ENCODE assay signal across 8 cellular contexts in genomic region chr1:26692793-26693490, GRCh38. TPM values are rescaled to one million over a fixed set of nuclear protein-coding genes. Genes with fewer than 3 reads are reported as not detected.
DNase-seq lines count a peak whose midpoint lies in the region; ATAC-seq and TF ChIP-seq lines count a peak whose summit lies in the region.

No MANE protein-coding gene starts in this region.

- peak; percentile 63 for TF ChIP-seq POLR2A in GM18505 (IDR thresholded peaks at IDR 0.05; ENCODE audit: borderline replicate concordance, extremely low read depth, insufficient read depth, insufficient read length)

- no peaks in the 10 kb centered on the region for H3K27me3 ChIP-seq in left lung

- TF ChIP-seq CTCF in left lung (IDR thresholded peaks at IDR 0.05), result no peak

- ATAC-seq in GM18505 (IDR thresholded peaks at IDR 0.05; ENCODE audit: unreplicated experiment), result no peak
- peak; percentile 42 for ATAC-seq in HG03520 (IDR thresholded peaks at IDR 0.05; ENCODE audit: unreplicated experiment)
- peak; percentile 75 for ATAC-seq in left lung
- ATAC-seq in HG03521 (IDR thresholded peaks at IDR 0.05; ENCODE audit: unreplicated experiment), result no peak

- peak overlapping the region; percentile 94 to 95 for H3K27ac ChIP-seq in left lung

- peak overlapping the region; percentile 39 to 48 for H3K4me3 ChIP-seq in left lung

- intact Hi-C loops in left lung (cut with DNase I), result loop anchor here in 1 of 2 donors (10.0 kb wide), 1 partner anchor 92 kb away; the partner anchor contains the start of gene PIGV

- H3K36me3 ChIP-seq in left lung, result no peaks in the 10 kb centered on the region

- DNase-seq in NCI-H82 (lab: John Stamatoyannopoulos, UW) (peak; percentile 100), dermis microvascular lymphatic vessel endothelial cell (ENCODE audit: low read depth in 2 of 2) (peak; percentile 97 to 99), left lung (peak; percentile 93 to 94)
- peak; percentile 86 to 92 for DNase-seq in activated CD4-positive, alpha-beta T cell treated with anti-CD3 and anti-CD28 coated beads, Interleukin-2, amount 50 U/mL, for 48 hours
- DNase-seq in stimulated activated CD4-positive, alpha-beta T cell treated with anti-CD3 and anti-CD28 coated beads, Interleukin-2, amount 100 ng/mL, for 24 hours, result peak; percentile 85 to 89

- H3K4me1 ChIP-seq in left lung, result peaks cover 20 to 50% of the 10 kb centered on the region in 2 donors

- H3K9me3 ChIP-seq in left lung, result no peaks in the 10 kb centered on the region

RNA-seq across cellular contexts. Expression of gene ARID1A, which starts 2.9 kb away (rescaled TPM):
- 7.3 and 15.2 TPM in 2 replicates for total RNA-seq in dermis microvascular lymphatic vessel endothelial cell
- 10 to 100 TPM; 65.5 to 71.4 TPM for total RNA-seq in left lung

Comparison
In these comparisons a context has a peak if more than half of its experiments do, and no peak if none do; other contexts are left out.
1. ATAC-seq: peak in HG03520 (single experiment) and left lung (single experiment); none in GM18505 (single experiment) and HG03521 (single experiment).
2. Peak in every context shown above with its lines, with median percentiles within 50 percentile points of each other: DNase-seq.